Comparison of ENCODE assay signal across 25 cellular contexts in genomic region chr4:57639566-57640328, GRCh38.
DNase-seq lines count a peak whose midpoint lies in the region; FAIRE-seq and TF ChIP-seq lines count a peak whose summit lies in the region.
"Had no signal": no experiment of that assay in that cellular context is flagged by ENCODE, and none has a peak within 500 bp of the region (broad histone marks: within the 10 kb centered on the region; RNA-seq: fewer than 3 reads in every experiment).

No MANE protein-coding gene starts in this region.

- H3K36me3 ChIP-seq in colonic mucosa = no peaks in the 10 kb centered on the region
- H3K36me3 ChIP-seq: HAP-1 had no signal

- peaks cover 8% of the 10 kb centered on the region for H3K4me1 ChIP-seq in colonic mucosa
- H3K4me1 ChIP-seq: HAP-1 had no signal

- H3K9me3 ChIP-seq in colonic mucosa = no peaks in the 10 kb centered on the region
- H3K9me3 ChIP-seq: HAP-1 had no signal

- intact Hi-C loops in colonic mucosa (cut with DNase I) = no loop called here
- intact Hi-C loops in posterior vena cava (cut with DNase I) = no loop called here
- intact Hi-C loops in activated CD4-positive, alpha-beta T cell treated with anti-CD3 and anti-CD28 coated beads, Interleukin-2, amount 10 ng/mL, durations not matched to agents 24 days and 14 days (cut with micrococcal nuclease) = no loop called here

- DNase-seq in colonic mucosa (peak; percentile 27), kidney tubule cell (ENCODE audit: low spot score) (peak; percentile 81), posterior vena cava (ENCODE audit: low spot score) (peak; percentile 67), H54 (ENCODE audit: insufficient read length, low spot score) (no peak), HuH-7 (ENCODE audit: low spot score) (no peak)
- DNase-seq in activated CD4-positive, alpha-beta T cell treated with anti-CD3 and anti-CD28 coated beads, Interleukin-2, amount 10 ng/mL, durations not matched to agents 24 days and 14 days = no peak
- DNase-seq in activated CD8-positive, alpha-beta memory T cell treated with anti-CD3 and anti-CD28 coated beads, Interleukin-2, amount 50 U/mL, for 48 hours = no peak
- DNase-seq: ACHN; C1 segment of cervical spinal cord; CD8-positive, alpha-beta memory T cell; DMS79; Karpas-422; NCI-H1417 treated with DMSO at 0.1 percent for 48 hours; NCI-H187 treated with DMSO at 0.1 percent for 48 hours; NCI-H2227 treated with DMSO at 0.1 percent for 48 hours; NCI-H524; NCI-H82; PC-3; RPMI8226; SHP77 treated with DMSO at 0.1 percent for 48 hours had no signal

- no peaks in the 10 kb centered on the region for H3K27me3 ChIP-seq in colonic mucosa

- no peaks in the 10 kb centered on the region for H3K9me3 Mint-ChIP-seq in activated CD4-positive, alpha-beta T cell treated with anti-CD3 and anti-CD28 coated beads, Interleukin-2, amount 10 ng/mL, durations not matched to agents 24 days and 14 days

- TF ChIP-seq CTCF in colonic mucosa (IDR thresholded peaks at IDR 0.05) = no peak

- no peak overlapping the region for H3K27ac Mint-ChIP-seq in activated CD4-positive, alpha-beta T cell treated with anti-CD3 and anti-CD28 coated beads, Interleukin-2, amount 10 ng/mL, durations not matched to agents 24 days and 14 days
- H3K27ac Mint-ChIP-seq: CD8-positive, alpha-beta memory T cell; IgD-negative memory B cell had no signal

- H3K9ac ChIP-seq in colonic mucosa (ENCODE audit: low read depth in 2 of 2, low read length in 2 of 2) = no peak overlapping the region

- FAIRE-seq in H54 (lab: Jason Lieb, UNC) = no peak
- FAIRE-seq: D721Med, HTR-8/SVneo had no signal

- no peaks in the 10 kb centered on the region for H3K36me3 Mint-ChIP-seq in activated CD4-positive, alpha-beta T cell treated with anti-CD3 and anti-CD28 coated beads, Interleukin-2, amount 10 ng/mL, durations not matched to agents 24 days and 14 days (ENCODE audit: low read depth)
- H3K36me3 Mint-ChIP-seq: CD8-positive, alpha-beta memory T cell; IgD-negative memory B cell had no signal

- H3K4me1 Mint-ChIP-seq in activated CD4-positive, alpha-beta T cell treated with anti-CD3 and anti-CD28 coated beads, Interleukin-2, amount 10 ng/mL, durations not matched to agents 24 days and 14 days = no peaks in the 10 kb centered on the region
- H3K4me1 Mint-ChIP-seq: CD8-positive, alpha-beta memory T cell; IgD-negative memory B cell had no signal

- no peaks in the 10 kb centered on the region for H3K27me3 Mint-ChIP-seq in activated CD4-positive, alpha-beta T cell treated with anti-CD3 and anti-CD28 coated beads, Interleukin-2, amount 10 ng/mL, durations not matched to agents 24 days and 14 days
- H3K27me3 Mint-ChIP-seq: CD8-positive, alpha-beta memory T cell; IgD-negative memory B cell had no signal

- H3K4me3 Mint-ChIP-seq in activated CD4-positive, alpha-beta T cell treated with anti-CD3 and anti-CD28 coated beads, Interleukin-2, amount 10 ng/mL, durations not matched to agents 24 days and 14 days = no peak overlapping the region
- H3K4me3 Mint-ChIP-seq: CD8-positive, alpha-beta memory T cell; IgD-negative memory B cell had no signal

- TF ChIP-seq POLR2A in H54 (IDR thresholded peaks at IDR 0.05; ENCODE audit: low read depth, low read length) = no peak

- no peak overlapping the region for H3K4me3 ChIP-seq in colonic mucosa
- H3K4me3 ChIP-seq: HAP-1 had no signal

- no peak overlapping the region for H3K27ac ChIP-seq in colonic mucosa
- H3K27ac ChIP-seq: HL-60 had no signal

Comparison
In these comparisons a context has a peak if more than half of its experiments do, and no peak if none do; other contexts are left out.
1. DNase-seq: peak in colonic mucosa (single experiment), kidney tubule cell (single experiment) and posterior vena cava (single experiment); none in activated CD4-positive, alpha-beta T cell treated with anti-CD3 and anti-CD28 coated beads, Interleukin-2, amount 10 ng/mL, durations not matched to agents 24 days and 14 days (single experiment), H54 (single experiment), activated CD8-positive, alpha-beta memory T cell treated with anti-CD3 and anti-CD28 coated beads, Interleukin-2, amount 50 U/mL, for 48 hours (single experiment) and HuH-7 (single experiment).